ENCODE assay signal across 8 cellular contexts in the genomic region with DNA sequence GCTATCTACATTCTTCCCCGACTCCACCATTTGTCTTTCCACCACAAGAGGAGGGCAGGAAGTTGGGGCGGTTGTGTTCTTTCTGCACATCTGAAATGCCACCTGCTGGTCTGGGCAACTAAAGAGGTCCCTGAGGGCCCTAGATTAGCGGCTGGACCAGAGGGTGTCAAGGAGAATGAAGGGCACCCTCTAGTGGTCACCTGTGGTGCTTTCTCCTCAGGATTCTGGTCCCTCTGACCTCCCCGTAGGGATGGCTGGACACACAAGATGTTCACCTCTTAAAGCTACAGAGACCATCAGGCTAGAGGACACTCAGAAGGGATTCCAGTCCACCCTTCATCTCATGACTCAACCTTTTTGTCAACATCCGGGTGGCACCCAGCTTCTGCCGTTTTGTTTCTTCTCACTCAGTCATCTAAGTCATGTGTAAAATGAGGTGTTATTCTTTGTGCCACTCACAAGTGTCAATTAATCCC. TPM values are rescaled to one million over a fixed set of nuclear protein-coding genes. Genes with fewer than 3 reads are reported as not detected.
DNase-seq lines count a peak whose midpoint lies in the region; ATAC-seq and TF ChIP-seq lines count a peak whose summit lies in the region.

No MANE protein-coding gene starts in this region.

- peaks cover 46% of the 10 kb centered on the region for H3K4me1 Mint-ChIP-seq in stimulated activated effector memory CD8-positive, alpha-beta T cell treated with anti-CD3 and anti-CD28 coated beads, Interleukin-12 subunit alpha, Interleukin-12 subunit beta, amount 100 ng/mL, for 72 hours

- H3K9me3 ChIP-seq in Peyer's patch: no peaks in the 10 kb centered on the region

- peak; percentile 3 for DNase-seq in NCI-H2196 (lab: John Stamatoyannopoulos, UW; ENCODE audit: unreplicated experiment)
- no peak for DNase-seq in NCI-H2196 treated with DMSO at 0.1 percent for 48 hours (lab: John Stamatoyannopoulos, UW; ENCODE audit: unreplicated experiment)
- peak; percentile 43 for DNase-seq in HK-2 (ENCODE audit: unreplicated experiment)
- DNase-seq in Peyer's patch: peak; percentile 53 to 88 (median 71)
- DNase-seq in astrocyte of the hippocampus (ENCODE audit: low read depth, low spot score): peak; percentile 44
- DNase-seq in kidney epithelial cell (ENCODE audit: low read depth): no peak
- DNase-seq in stimulated activated effector memory CD8-positive, alpha-beta T cell treated with anti-CD3 and anti-CD28 coated beads, Interleukin-12 subunit alpha, Interleukin-12 subunit beta, amount 100 ng/mL, for 72 hours (ENCODE audit: low spot score in 2 of 2): peak; percentile 45 to 80
- no peak for DNase-seq in NCI-H2171 (lab: John Stamatoyannopoulos, UW)

- TF ChIP-seq CTCF in Peyer's patch (IDR thresholded peaks at IDR 0.05) (peak; percentile 39 to 84 (median 59)), kidney epithelial cell (IDR thresholded peaks at IDR 0.05; ENCODE audit: insufficient read depth, low read length, poor library complexity, severe bottlenecking) (peak; percentile 55)

- H3K36me3 Mint-ChIP-seq in stimulated activated effector memory CD8-positive, alpha-beta T cell treated with anti-CD3 and anti-CD28 coated beads, Interleukin-12 subunit alpha, Interleukin-12 subunit beta, amount 100 ng/mL, for 72 hours: peaks cover 6% of the 10 kb centered on the region

- peaks cover 0 to 13% (median 8%) of the 10 kb centered on the region in 4 donors for H3K4me1 ChIP-seq in Peyer's patch

- H3K27me3 ChIP-seq in Peyer's patch (no peaks in the 10 kb centered on the region), kidney epithelial cell (ENCODE audit: control insufficient read depth, insufficient read depth, low read length) (no peaks in the 10 kb centered on the region)

- H3K27ac ChIP-seq in Peyer's patch: peak overlapping the region in 1 of 4 donors; percentile 68

- no peak for TF ChIP-seq POLR2A in Peyer's patch (IDR thresholded peaks at IDR 0.05)

- H3K27ac Mint-ChIP-seq in stimulated activated effector memory CD8-positive, alpha-beta T cell treated with anti-CD3 and anti-CD28 coated beads, Interleukin-12 subunit alpha, Interleukin-12 subunit beta, amount 100 ng/mL, for 72 hours: peak overlapping the region; percentile 77

- H3K4me3 ChIP-seq in Peyer's patch (no peak overlapping the region), kidney epithelial cell (ENCODE audit: low read depth, low read length) (no peak overlapping the region)

- no peaks in the 10 kb centered on the region for H3K9me3 Mint-ChIP-seq in stimulated activated effector memory CD8-positive, alpha-beta T cell treated with anti-CD3 and anti-CD28 coated beads, Interleukin-12 subunit alpha, Interleukin-12 subunit beta, amount 100 ng/mL, for 72 hours

- ATAC-seq in stimulated activated effector memory CD8-positive, alpha-beta T cell treated with anti-CD3 and anti-CD28 coated beads, Interleukin-12 subunit alpha, Interleukin-12 subunit beta, amount 100 ng/mL, for 72 hours: peak; percentile 91

- H3K36me3 ChIP-seq in Peyer's patch (no peaks in the 10 kb centered on the region), kidney epithelial cell (ENCODE audit: control insufficient read depth, insufficient read depth, low read length) (no peaks in the 10 kb centered on the region)

- peak overlapping the region; percentile 20 for H3K4me3 Mint-ChIP-seq in stimulated activated effector memory CD8-positive, alpha-beta T cell treated with anti-CD3 and anti-CD28 coated beads, Interleukin-12 subunit alpha, Interleukin-12 subunit beta, amount 100 ng/mL, for 72 hours

RNA-seq across cellular contexts. Expression of a gene that starts 2.9 kb away (rescaled TPM):
- total RNA-seq in Peyer's patch (10 to 100 TPM in 1 of 4 donors, 1 to 10 TPM in 1, under 1 TPM in 1, not detected in 1; 0.35 to 16.5 (median 1.5) TPM), kidney epithelial cell (not detected in 2 replicates)

RNA-seq across cellular contexts. Expression of a gene that starts 44.5 kb away (rescaled TPM):
- total RNA-seq in Peyer's patch: 10 to 100 TPM; 20.5 to 85.0 (median 33.1) TPM
- 21.8 and 27.7 TPM in 2 replicates for total RNA-seq in kidney epithelial cell

RNA-seq across cellular contexts. Expression of a gene that starts 45.9 kb away (rescaled TPM):
- total RNA-seq in Peyer's patch: 10 to 100 TPM; 10.2 to 23.9 (median 18.5) TPM
- total RNA-seq in kidney epithelial cell: 9.4 and 10.5 TPM in 2 replicates

Comparison
In these comparisons a context has a peak if more than half of its experiments do, and no peak if none do; other contexts are left out.
1. DNase-seq: peak in NCI-H2196 (single experiment), HK-2 (single experiment), Peyer's patch (3 of 3), astrocyte of the hippocampus (single experiment) and stimulated activated effector memory CD8-positive, alpha-beta T cell treated with anti-CD3 and anti-CD28 coated beads, Interleukin-12 subunit alpha, Interleukin-12 subunit beta, amount 100 ng/mL, for 72 hours (2 of 2); none in NCI-H2196 treated with DMSO at 0.1 percent for 48 hours (single experiment), kidney epithelial cell (single experiment) and NCI-H2171 (single experiment).